Comparison of ENCODE assay signal across 8 cellular contexts in genomic region chr4:143184503-143185252, GRCh38. TPM values are rescaled to one million over a fixed set of nuclear protein-coding genes. Genes with fewer than 3 reads are reported as not detected.
DNase-seq lines count a peak whose midpoint lies in the region; ATAC-seq and TF ChIP-seq lines count a peak whose summit lies in the region.

TSS of gene USP38 (plus strand) at chr4:143184917. CDS start at chr4:143185451, 534 bp downstream.

- peaks cover 15% of the 10 kb centered on the region for H3K36me3 Mint-ChIP-seq in activated naive CD8-positive, alpha-beta T cell
- no peaks in the 10 kb centered on the region for H3K36me3 Mint-ChIP-seq in glutamatergic neuron (ENCODE audit: unreplicated experiment)
- peaks cover 8% of the 10 kb centered on the region for H3K36me3 Mint-ChIP-seq in osteocyte (ENCODE audit: unreplicated experiment)

- POLR2A ChIA-PET in GM10248 (lab: Yijun Ruan, JAX): no interaction called here

- H3K27me3 ChIP-seq in thymus (ENCODE audit: control insufficient read depth, insufficient read depth): no peaks in the 10 kb centered on the region

- H3K27me3 Mint-ChIP-seq in activated naive CD8-positive, alpha-beta T cell: no peaks in the 10 kb centered on the region
- H3K27me3 Mint-ChIP-seq in glutamatergic neuron (ENCODE audit: unreplicated experiment) (peaks cover 9% of the 10 kb centered on the region), osteocyte (ENCODE audit: unreplicated experiment) (no peaks in the 10 kb centered on the region)

- peaks cover 2% of the 10 kb centered on the region for H3K4me1 ChIP-seq in thymus (ENCODE audit: control insufficient read depth, insufficient read depth, low read length)

- CTCF ChIA-PET in GM10248 (lab: Yijun Ruan, JAX): no interaction called here

- TF ChIP-seq CTCF in GM10248 (IDR thresholded peaks at IDR 0.05; ENCODE audit: control extremely low read depth, extremely low read depth, low read depth, missing control alignments) (no peak), glutamatergic neuron (IDR thresholded peaks at IDR 0.05; ENCODE audit: partially characterized antibody, unreplicated experiment) (no peak), osteocyte (IDR thresholded peaks at IDR 0.05) (no peak)

- peak within 1 kb of the TSS; percentile 99 for H3K27ac Mint-ChIP-seq in activated naive CD8-positive, alpha-beta T cell
- H3K27ac Mint-ChIP-seq in glutamatergic neuron (ENCODE audit: unreplicated experiment): peak within 1 kb of the TSS; percentile 95
- H3K27ac Mint-ChIP-seq in osteocyte (ENCODE audit: unreplicated experiment): peak within 1 kb of the TSS; percentile 96

- peak within 1 kb of the TSS; percentile 98 for H3K27ac ChIP-seq in thymus (ENCODE audit: low read depth)

- H3K4me3 Mint-ChIP-seq in activated naive CD8-positive, alpha-beta T cell: peak within 1 kb of the TSS; percentile 94
- peak within 1 kb of the TSS; percentile 92 for H3K4me3 Mint-ChIP-seq in glutamatergic neuron (ENCODE audit: unreplicated experiment)
- peak within 1 kb of the TSS; percentile 84 for H3K4me3 Mint-ChIP-seq in osteocyte (ENCODE audit: unreplicated experiment)

- no peaks in the 10 kb centered on the region for H3K36me3 ChIP-seq in thymus (ENCODE audit: control insufficient read depth, insufficient read depth)

- peak; percentile 79 for ATAC-seq in HG02588 (IDR thresholded peaks at IDR 0.05; ENCODE audit: unreplicated experiment)

- peaks cover 2% of the 10 kb centered on the region for H3K9me3 ChIP-seq in thymus (ENCODE audit: control insufficient read depth)

- WGBS in thymus: under 1% methylated on average over 71 of the region's 71 CpGs

- DNase-seq in GM10248 (ENCODE audit: extremely low spot score): peak; percentile 87
- peak; percentile 95 for DNase-seq in NCI-H1092 (lab: John Stamatoyannopoulos, UW)
- peak; percentile 89 for DNase-seq in SKM-1 (lab: John Stamatoyannopoulos, UW; ENCODE audit: unreplicated experiment)
- peak; percentile 89 for DNase-seq in glutamatergic neuron
- DNase-seq in osteocyte (ENCODE audit: extremely low spot score, unreplicated experiment): peak; percentile 92

- peak within 1 kb of the TSS; percentile 78 for H3K4me3 ChIP-seq in thymus (ENCODE audit: low read length)

- H3K4me1 Mint-ChIP-seq in activated naive CD8-positive, alpha-beta T cell (ENCODE audit: low read depth): peaks cover 59% of the 10 kb centered on the region
- peaks cover 24% of the 10 kb centered on the region for H3K4me1 Mint-ChIP-seq in glutamatergic neuron (ENCODE audit: low read depth, unreplicated experiment)
- peaks cover 37% of the 10 kb centered on the region for H3K4me1 Mint-ChIP-seq in osteocyte (ENCODE audit: unreplicated experiment)

- H3K9me3 Mint-ChIP-seq in activated naive CD8-positive, alpha-beta T cell (ENCODE audit: low read depth): no peaks in the 10 kb centered on the region
- H3K9me3 Mint-ChIP-seq in glutamatergic neuron (ENCODE audit: unreplicated experiment) (peaks cover 10% of the 10 kb centered on the region), osteocyte (ENCODE audit: unreplicated experiment) (peaks cover under 1% of the 10 kb centered on the region)

RNA-seq across cellular contexts. Expression of gene USP38, which starts in this region (rescaled TPM):
- total RNA-seq in glutamatergic neuron (ENCODE audit: unreplicated experiment): 15.9 TPM
- total RNA-seq in osteocyte: 19.5 and 20.1 TPM in 2 replicates
- polyA plus RNA-seq in thymus: 11.0 TPM

Comparison
In these comparisons a context has a peak if more than half of its experiments do, and no peak if none do; other contexts are left out.
1. Peak in every context shown above with its lines: DNase-seq, ATAC-seq, H3K4me3 ChIP-seq and H3K27ac ChIP-seq.